Comparison of ENCODE assay signal across 21 cellular contexts in genomic region chr22:33717694-33718396, GRCh38.
"Had no signal": no experiment of that assay in that cellular context is flagged by ENCODE, and none has a peak within 500 bp of the region (broad histone marks: within the 10 kb centered on the region; RNA-seq: fewer than 3 reads in every experiment).

No MANE protein-coding gene starts in this region.

- H3K27ac ChIP-seq: PC-9, SK-N-MC had no signal

- ATAC-seq: activated T-helper 17 cell treated with anti-CD3 and anti-CD28 coated beads, Interleukin-2, amount 50 U/mL, for 72 hours; T-cell had no signal

- H3K4me3 ChIP-seq: PC-9, SK-N-MC had no signal

- DNase-seq: activated B cell treated with CpG ODN at 0.5 μM for 24 hours; activated CD4-positive, alpha-beta memory T cell treated with anti-CD3 and anti-CD28 coated beads for 36 hours; activated CD4-positive, alpha-beta T cell treated with anti-CD3 and anti-CD28 coated beads for 1 hour; activated CD4-positive, alpha-beta T cell treated with anti-CD3 and anti-CD28 coated beads, Interleukin-2, amount 10 ng/mL, durations not matched to agents 24 days and 14 days; activated CD8-positive, alpha-beta memory T cell treated with anti-CD3 and anti-CD28 coated beads for 24 hours; activated gamma-delta T cell; activated naive CD4-positive, alpha-beta T cell treated with anti-CD3 and anti-CD28 coated beads for 36 hours; activated T-cell treated with anti-CD3 and anti-CD28 coated beads, Interleukin-2, amount 50 U/mL, for 48 hours; amygdala; KG1; NCI-H1048; NCI-H1694; NCI-H2029; NCI-H2107; NCI-H446; PC-9; T-cell; T-helper 2 cell; T1000 had no signal
